Comparison of ENCODE assay signal across 1 cellular context in genomic region chr13:98500963-98501421, GRCh38.
TF ChIP-seq lines count a peak whose summit lies in the region.

No MANE protein-coding gene starts in this region.

TF ChIP-seq in GM12878, 131 proteins besides CTCF, POLR2A, EP300 and RAD21 (continued from another document):
- TF ChIP-seq MLLT1 (IDR thresholded peaks at IDR 0.05) (peak; percentile 88), POLR2AphosphoS5 (IDR thresholded peaks at IDR 0.05; ENCODE audit: low read length) (no peak), SPI1 (IDR thresholded peaks at IDR 0.05; ENCODE audit: borderline replicate concordance, insufficient read depth, low read depth, low read length) (peak; percentile 90), NFXL1 (IDR thresholded peaks at IDR 0.05; ENCODE audit: borderline replicate concordance) (no peak), ZSCAN29 (IDR thresholded peaks at IDR 0.05) (peak; percentile 83), KAT2A (conservative IDR thresholded peaks at IDR 0.05; ENCODE audit: control insufficient read depth, low read depth, low read length) (no peak), PBX3 (IDR thresholded peaks at IDR 0.05; ENCODE audit: insufficient replicate concordance, low read depth, low read length) (no peak), MAX (IDR thresholded peaks at IDR 0.05; ENCODE audit: low read depth, low read length) (no peak; the same call in 1 of the 2 replicates), ZBTB11 (CRISPR knock-in tag; IDR thresholded peaks at IDR 0.05) (no peak), PKNOX1 (IDR thresholded peaks at IDR 0.05) (0 out of 2 replicates have a peak, but pooled peaks have one; percentile 8), JUND (IDR thresholded peaks at IDR 0.05; ENCODE audit: low read depth, low read length) (peak; percentile 67), EED (IDR thresholded peaks at IDR 0.05; ENCODE audit: low read depth) (peak; percentile 69), HCFC1 (IDR thresholded peaks at IDR 0.05; ENCODE audit: low read length) (no peak), POU2F2 (IDR thresholded peaks at IDR 0.05; ENCODE audit: borderline replicate concordance, low read depth, low read length) (peak; percentile 76; the same call in 2 of the 3 replicates), CHD2 (IDR thresholded peaks at IDR 0.05; ENCODE audit: borderline replicate concordance, low read depth, low read length) (peak; percentile 24; the same call in 1 of the 2 replicates), FOXK2 (IDR thresholded peaks at IDR 0.05) (peak; percentile 51; the same call in 1 of the 2 replicates), TBL1XR1 (IDR thresholded peaks at IDR 0.05; ENCODE audit: low read depth, low read length) (peak; percentile 98), FOS (IDR thresholded peaks at IDR 0.05; ENCODE audit: borderline replicate concordance, extremely low read depth, insufficient read length) (no peak), BHLHE40 (IDR thresholded peaks at IDR 0.05; ENCODE audit: borderline replicate concordance in 1 of 2, low read depth in 2 of 2, low read length in 1 of 2) (peak; percentile 91 to 93), MYC (IDR thresholded peaks at IDR 0.05; ENCODE audit: insufficient read depth, insufficient read length, insufficient replicate concordance, low read length, severe bottlenecking) (no peak), ETV6 (conservative IDR thresholded peaks at IDR 0.05 in 1 of 2, IDR thresholded peaks at IDR 0.05 in 1 of 2; ENCODE audit: borderline replicate concordance in 1 of 2, low read depth in 1 of 2) (peak in 1 of 2 experiments; percentile 53; a peak in 1 of 4 replicates), ATF3 (IDR thresholded peaks at IDR 0.05; ENCODE audit: borderline replicate concordance, extremely low read depth, low read depth, low read length) (no peak), NKRF (conservative IDR thresholded peaks at IDR 0.05) (no peak), TCF12 (IDR thresholded peaks at IDR 0.05; ENCODE audit: low read depth, low read length) (peak; percentile 78; the same call in 1 of the 2 replicates), BACH1 (IDR thresholded peaks at IDR 0.05; ENCODE audit: borderline replicate concordance) (peak; percentile 91; the same call in 1 of the 2 replicates), MTA2 (IDR thresholded peaks at IDR 0.05; ENCODE audit: low read depth) (peak; percentile 100), GABPA (IDR thresholded peaks at IDR 0.05; ENCODE audit: low read depth) (peak; percentile 55; the same call in 1 of the 2 replicates), CBX3 (IDR thresholded peaks at IDR 0.05; ENCODE audit: borderline replicate concordance, low read depth) (no peak), ZBED1 (IDR thresholded peaks at IDR 0.05; ENCODE audit: borderline replicate concordance) (peak; percentile 91; the same call in 1 of the 2 replicates), BMI1 (IDR thresholded peaks at IDR 0.05; ENCODE audit: borderline replicate concordance) (peak; percentile 79), NR2F1 (conservative IDR thresholded peaks at IDR 0.05) (peak; percentile 86), TAF1 (IDR thresholded peaks at IDR 0.05; ENCODE audit: borderline replicate concordance, low read depth, low read length) (no peak), SRF (IDR thresholded peaks at IDR 0.05; ENCODE audit: low read depth in 2 of 2, low read length in 2 of 2) (no peak), ATF2 (IDR thresholded peaks at IDR 0.05; ENCODE audit: low read length) (peak; percentile 96), ZNF592 (IDR thresholded peaks at IDR 0.05) (no peak), PAX5 (IDR thresholded peaks at IDR 0.05; ENCODE audit: borderline replicate concordance, low read depth, low read length) (peak; percentile 89), EGR1 (IDR thresholded peaks at IDR 0.05; ENCODE audit: borderline replicate concordance in 1 of 2, low read depth in 2 of 2, low read length in 2 of 2) (no peak), CREB1 (IDR thresholded peaks at IDR 0.05; ENCODE audit: low read depth) (peak; percentile 55; the same call in 1 of the 2 replicates), NFIC (IDR thresholded peaks at IDR 0.05; ENCODE audit: low read depth, low read length) (peak; percentile 98), SMARCA5 (IDR thresholded peaks at IDR 0.05) (0 out of 2 replicates have a peak, but pooled peaks have one; percentile 22)
